ENCODE assay signal across 1 cellular context in genomic region chr21:35344582-35344981, GRCh38.
TF ChIP-seq lines count a peak whose summit lies in the region.

No MANE protein-coding gene starts in this region.

TF ChIP-seq in K562, 482 proteins besides CTCF, POLR2A, EP300 and RAD21:
- TF ChIP-seq RBM25 (IDR thresholded peaks at IDR 0.05; ENCODE audit: low read depth, low read length, severe bottlenecking) (peak; percentile 38), TRIM24 (IDR thresholded peaks at IDR 0.05) (no peak)
